ENCODE assay signal across 25 cellular contexts in the genomic region with DNA sequence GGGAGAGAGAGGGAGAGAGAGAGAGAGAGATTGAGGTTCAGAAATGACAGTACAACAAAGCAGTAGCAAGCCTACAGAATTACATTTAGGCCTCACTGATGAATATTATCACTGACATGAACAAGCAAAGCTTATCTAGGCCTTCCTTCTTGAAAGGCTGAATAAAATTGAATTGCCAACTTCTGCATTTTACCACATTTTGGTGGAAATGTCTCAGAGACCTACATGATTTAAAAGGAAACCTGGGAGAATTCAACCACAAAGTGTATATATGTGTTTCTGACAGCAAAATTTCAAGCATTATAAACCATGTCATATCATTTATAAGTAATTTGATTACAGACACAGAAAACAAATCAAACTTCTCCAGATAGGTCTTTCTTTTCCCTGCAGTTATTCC.
DNase-seq lines count a peak whose midpoint lies in the region; ATAC-seq and TF ChIP-seq lines count a peak whose summit lies in the region.
"Had no signal": no experiment of that assay in that cellular context is flagged by ENCODE, and none has a peak within 500 bp of the region (broad histone marks: within the 10 kb centered on the region; RNA-seq: fewer than 3 reads in every experiment).

No MANE protein-coding gene starts in this region.

- no peaks in the 10 kb centered on the region for H3K9me3 Mint-ChIP-seq in endodermal cell
- H3K9me3 Mint-ChIP-seq in T-helper 2 cell treated with Interferon-gamma antibody and Interleukin-4, amounts not matched to agents 5 μg/mL and 100 μg/mL, for 36 hours: no peaks in the 10 kb centered on the region
- H3K9me3 Mint-ChIP-seq: activated CD4-positive, alpha-beta memory T cell treated with anti-CD3 and anti-CD28 coated beads for 36 hours; activated T-helper 17 cell treated with anti-CD3 and anti-CD28 coated beads, Interleukin-2, amount 50 U/mL, for 72 hours; nephron progenitor cell; stimulated activated memory B cell treated with anti-CD40 and anti-IgM and Interleukin-4, amounts not matched to agents 10 μg/mL and 1 μg/mL and 100 μg/mL, for 72 hours had no signal

- intact Hi-C loops in left ventricle myocardium inferior (cut with micrococcal nuclease): no loop called here
- intact Hi-C loops in left cardiac atrium (cut with DNase I): no loop called here

- no peak overlapping the region for H3K27ac Mint-ChIP-seq in endodermal cell
- no peak overlapping the region for H3K27ac Mint-ChIP-seq in T-helper 2 cell treated with Interferon-gamma antibody and Interleukin-4, amounts not matched to agents 5 μg/mL and 100 μg/mL, for 36 hours
- H3K27ac Mint-ChIP-seq: activated CD4-positive, alpha-beta memory T cell treated with anti-CD3 and anti-CD28 coated beads for 36 hours; activated T-helper 17 cell treated with anti-CD3 and anti-CD28 coated beads, Interleukin-2, amount 50 U/mL, for 72 hours; CD4-positive, alpha-beta memory T cell; dendritic cell treated with granulocyte-macrophage colony-stimulating factor and Interleukin-4, amounts not matched to agents 40 ng/mL and 50 ng/mL, for 4 days; nephron progenitor cell; stimulated activated memory B cell treated with anti-CD40 and anti-IgM and Interleukin-4, amounts not matched to agents 10 μg/mL and 1 μg/mL and 100 μg/mL, for 72 hours had no signal

- H3K9me3 ChIP-seq in left ventricle myocardium inferior (replicated peaks) (no peaks in the 10 kb centered on the region), endodermal cell (ENCODE audit: control insufficient read depth, low read length) (no peaks in the 10 kb centered on the region), neuron (ENCODE audit: low read length) (no peaks in the 10 kb centered on the region)
- H3K9me3 ChIP-seq: lower lobe of right lung, mucosa of descending colon, suprapubic skin had no signal

- no peak overlapping the region for H3K4me3 Mint-ChIP-seq in endodermal cell
- no peak overlapping the region for H3K4me3 Mint-ChIP-seq in T-helper 2 cell treated with Interferon-gamma antibody and Interleukin-4, amounts not matched to agents 5 μg/mL and 100 μg/mL, for 36 hours
- H3K4me3 Mint-ChIP-seq: activated CD4-positive, alpha-beta memory T cell treated with anti-CD3 and anti-CD28 coated beads for 36 hours; activated T-helper 17 cell treated with anti-CD3 and anti-CD28 coated beads, Interleukin-2, amount 50 U/mL, for 72 hours; CD4-positive, alpha-beta memory T cell; dendritic cell treated with granulocyte-macrophage colony-stimulating factor and Interleukin-4, amounts not matched to agents 40 ng/mL and 50 ng/mL, for 4 days; nephron progenitor cell; stimulated activated memory B cell treated with anti-CD40 and anti-IgM and Interleukin-4, amounts not matched to agents 10 μg/mL and 1 μg/mL and 100 μg/mL, for 72 hours had no signal

- H3K9ac ChIP-seq in endodermal cell (ENCODE audit: extremely low read depth, low read length, poor library complexity, severe bottlenecking): no peak overlapping the region
- H3K9ac ChIP-seq: parathyroid adenoma had no signal

- no peaks in the 10 kb centered on the region for H3K4me1 Mint-ChIP-seq in endodermal cell
- H3K4me1 Mint-ChIP-seq in T-helper 2 cell treated with Interferon-gamma antibody and Interleukin-4, amounts not matched to agents 5 μg/mL and 100 μg/mL, for 36 hours (ENCODE audit: low read depth): no peaks in the 10 kb centered on the region
- H3K4me1 Mint-ChIP-seq: activated T-helper 17 cell treated with anti-CD3 and anti-CD28 coated beads, Interleukin-2, amount 50 U/mL, for 72 hours; CD4-positive, alpha-beta memory T cell; stimulated activated memory B cell treated with anti-CD40 and anti-IgM and Interleukin-4, amounts not matched to agents 10 μg/mL and 1 μg/mL and 100 μg/mL, for 72 hours had no signal

- DNase-seq in left ventricle myocardium inferior: no peak
- no peak for DNase-seq in left cardiac atrium
- no peak for DNase-seq in endodermal cell
- no peak for DNase-seq in activated CD4-positive, alpha-beta T cell treated with anti-CD3 and anti-CD28 coated beads for 1 hour
- no peak for DNase-seq in NOMO-1 treated with DMSO at 0.1 percent for 48 hours (lab: John Stamatoyannopoulos, UW; ENCODE audit: unreplicated experiment)
- DNase-seq in SW480 (ENCODE audit: low spot score): no peak
- no peak for DNase-seq in T-helper 2 cell treated with Interferon-gamma antibody and Interleukin-4, amounts not matched to agents 5 μg/mL and 100 μg/mL, for 36 hours (ENCODE audit: low spot score)
- DNase-seq: activated CD4-positive, alpha-beta memory T cell treated with anti-CD3 and anti-CD28 coated beads for 36 hours; activated CD8-positive, alpha-beta memory T cell treated with anti-CD3 and anti-CD28 coated beads, Interleukin-2, amount 50 U/mL, for 48 hours; activated naive CD4-positive, alpha-beta T cell treated with anti-CD3 and anti-CD28 coated beads, Interleukin-2, amount 50 U/mL, for 16 hours; CD4-positive, alpha-beta memory T cell; lower lobe of right lung; NCI-H1417 treated with DMSO at 0.1 percent for 48 hours; RPMI8226; stimulated activated CD4-positive, alpha-beta T cell treated with anti-CD3 and anti-CD28 coated beads, Interleukin-12 subunit alpha, Interleukin-12 subunit beta, amount 100 ng/mL, for 4 hours; stimulated activated CD4-positive, alpha-beta T cell treated with anti-CD3 and anti-CD28 coated beads, Interleukin-4, amount 100 ng/mL, for 24 hours; T1000 had no signal

- no peaks in the 10 kb centered on the region for H3K36me3 Mint-ChIP-seq in endodermal cell (ENCODE audit: low read depth)
- H3K36me3 Mint-ChIP-seq in T-helper 2 cell treated with Interferon-gamma antibody and Interleukin-4, amounts not matched to agents 5 μg/mL and 100 μg/mL, for 36 hours (ENCODE audit: low read depth): no peaks in the 10 kb centered on the region
- H3K36me3 Mint-ChIP-seq: activated CD4-positive, alpha-beta memory T cell treated with anti-CD3 and anti-CD28 coated beads for 36 hours; CD4-positive, alpha-beta memory T cell; stimulated activated memory B cell treated with anti-CD40 and anti-IgM and Interleukin-4, amounts not matched to agents 10 μg/mL and 1 μg/mL and 100 μg/mL, for 72 hours had no signal

- H3K4me3 ChIP-seq in left ventricle myocardium inferior: no peak overlapping the region
- H3K4me3 ChIP-seq in endodermal cell (ENCODE audit: low read length): no peak overlapping the region
- peak overlapping the region; percentile 9 for H3K4me3 ChIP-seq in neuron (ENCODE audit: low read length)
- H3K4me3 ChIP-seq: lower lobe of right lung, mucosa of descending colon, suprapubic skin had no signal

- H3K27me3 Mint-ChIP-seq in endodermal cell (ENCODE audit: insufficient read depth): no peaks in the 10 kb centered on the region
- H3K27me3 Mint-ChIP-seq in T-helper 2 cell treated with Interferon-gamma antibody and Interleukin-4, amounts not matched to agents 5 μg/mL and 100 μg/mL, for 36 hours (ENCODE audit: low read depth): no peaks in the 10 kb centered on the region
- H3K27me3 Mint-ChIP-seq: activated CD4-positive, alpha-beta memory T cell treated with anti-CD3 and anti-CD28 coated beads for 36 hours; CD4-positive, alpha-beta memory T cell; dendritic cell treated with granulocyte-macrophage colony-stimulating factor and Interleukin-4, amounts not matched to agents 40 ng/mL and 50 ng/mL, for 4 days; stimulated activated memory B cell treated with anti-CD40 and anti-IgM and Interleukin-4, amounts not matched to agents 10 μg/mL and 1 μg/mL and 100 μg/mL, for 72 hours had no signal

- H3K27ac ChIP-seq in left ventricle myocardium inferior (replicated peaks) (peak overlapping the region; percentile 79), endodermal cell (ENCODE audit: low read depth, low read length) (peak overlapping the region; percentile 100)
- H3K27ac ChIP-seq: lower lobe of right lung, parathyroid adenoma had no signal

- H3K4me1 ChIP-seq in left ventricle myocardium inferior (peaks cover 19% of the 10 kb centered on the region), endodermal cell (ENCODE audit: control insufficient read depth, insufficient read depth, low read length) (no peaks in the 10 kb centered on the region), neuron (ENCODE audit: insufficient read depth, low read length) (peaks cover 73% of the 10 kb centered on the region)
- H3K4me1 ChIP-seq: lower lobe of right lung, suprapubic skin had no signal

- no peaks in the 10 kb centered on the region for H3K36me3 ChIP-seq in left ventricle myocardium inferior
- H3K36me3 ChIP-seq in endodermal cell (ENCODE audit: control insufficient read depth, insufficient read depth, low read length): no peaks in the 10 kb centered on the region
- no peaks in the 10 kb centered on the region for H3K36me3 ChIP-seq in neuron (ENCODE audit: insufficient read depth, low read length)
- H3K36me3 ChIP-seq: lower lobe of right lung, suprapubic skin had no signal

- no peaks in the 10 kb centered on the region for H3K27me3 ChIP-seq in left ventricle myocardium inferior (ENCODE audit: low read depth)
- no peaks in the 10 kb centered on the region for H3K27me3 ChIP-seq in endodermal cell (ENCODE audit: control insufficient read depth, insufficient read depth, low read length, poor library complexity, severe bottlenecking)
- no peaks in the 10 kb centered on the region for H3K27me3 ChIP-seq in neuron (ENCODE audit: insufficient read depth, low read length)
- H3K27me3 ChIP-seq: suprapubic skin had no signal

- ATAC-seq in left cardiac atrium: no peak
- ATAC-seq: activated T-helper 17 cell treated with anti-CD3 and anti-CD28 coated beads, Interleukin-2, amount 50 U/mL, for 72 hours; stimulated activated memory B cell treated with anti-CD40 and anti-IgM and Interleukin-4, amounts not matched to agents 10 μg/mL and 1 μg/mL and 100 μg/mL, for 72 hours had no signal

- TF ChIP-seq CTCF in left ventricle myocardium inferior (IDR thresholded peaks at IDR 0.05; ENCODE audit: borderline replicate concordance) (no peak), endodermal cell (conservative IDR thresholded peaks at IDR 0.05) (no peak)

- no peak overlapping the region for H2AFZ ChIP-seq in neuron (ENCODE audit: low read depth, low read length)
- H2AFZ ChIP-seq: parathyroid adenoma had no signal
